In the genomic region with DNA sequence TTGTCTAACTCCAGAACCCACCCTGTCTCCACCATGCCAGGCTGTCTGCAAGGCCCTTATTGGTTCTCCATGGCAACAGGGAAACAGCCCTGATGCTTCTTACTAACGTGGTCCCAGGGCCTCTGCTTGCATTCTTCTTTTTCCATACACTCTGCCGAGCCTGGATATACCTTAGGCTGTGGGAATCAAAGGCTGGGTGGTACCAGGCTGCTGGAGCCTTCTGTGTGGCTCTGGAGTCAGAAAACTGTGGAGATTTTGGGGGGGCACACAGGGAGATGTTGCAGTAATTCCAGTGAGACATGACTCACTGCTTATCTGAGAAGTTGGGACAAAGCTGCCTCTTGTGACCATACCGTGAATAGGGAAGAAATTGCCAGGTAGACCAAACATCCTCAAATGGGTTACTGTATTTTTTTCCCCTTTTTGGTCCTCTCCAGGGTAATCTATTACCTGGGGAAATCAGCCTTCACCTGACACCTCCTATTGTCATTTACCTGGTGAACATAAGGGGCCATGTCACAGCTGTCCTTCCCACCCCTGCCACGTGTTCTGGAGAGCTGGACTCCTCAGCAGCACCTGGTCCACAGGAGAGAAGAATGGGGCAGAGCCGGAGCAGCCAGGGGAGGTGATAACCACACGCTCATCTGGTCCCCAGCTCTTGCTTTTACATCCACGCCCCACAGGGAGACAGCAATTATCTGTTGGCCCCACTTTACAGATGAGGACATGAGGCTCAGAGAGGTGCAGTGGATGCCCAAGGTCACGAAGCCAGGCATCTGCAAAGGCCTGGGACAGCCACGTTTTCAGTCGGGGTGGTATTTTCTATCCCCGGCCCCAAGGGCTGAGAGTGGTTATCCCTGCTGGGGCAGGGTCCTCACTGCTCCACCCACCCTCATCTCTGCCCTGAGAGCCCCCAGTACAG, we compare ENCODE assay signal across 14 cellular contexts. TPM values are rescaled to one million over a fixed set of nuclear protein-coding genes. Genes with fewer than 3 reads are reported as not detected.
DNase-seq lines count a peak whose midpoint lies in the region; ATAC-seq and TF ChIP-seq lines count a peak whose summit lies in the region.
"Had no signal": no experiment of that assay in that cellular context is flagged by ENCODE, and none has a peak within 500 bp of the region (broad histone marks: within the 10 kb centered on the region; RNA-seq: fewer than 3 reads in every experiment).

No MANE protein-coding gene starts in this region.

- H3K4me3 ChIP-seq in Panc1 (ENCODE audit: low read depth in 2 of 2, low read length in 2 of 2) (no peak overlapping the region), trophoblast cell (ENCODE audit: low read depth, low read length) (no peak overlapping the region)
- H3K4me3 ChIP-seq: GM23338 had no signal

- no peak overlapping the region for H2BK120ac ChIP-seq in trophoblast cell (ENCODE audit: insufficient read depth, low read length, poor library complexity)

- H2BK5ac ChIP-seq in trophoblast cell (ENCODE audit: low read depth, low read length, poor library complexity): no peak overlapping the region

- H3K9me3 Mint-ChIP-seq in activated CD8-positive, alpha-beta T cell treated with anti-CD3 and anti-CD28 coated beads for 36 hours: no peaks in the 10 kb centered on the region
- H3K9me3 Mint-ChIP-seq: activated T-cell treated with anti-CD3 and anti-CD28 coated beads, Interleukin-2, amount 50 U/mL, for 4 hours; GM23338 had no signal

- no peak for TF ChIP-seq CTCF in Panc1 (IDR thresholded peaks at IDR 0.05)
- TF ChIP-seq CTCF in activated CD8-positive, alpha-beta T cell treated with anti-CD3 and anti-CD28 coated beads for 36 hours (IDR thresholded peaks at IDR 0.05): no peak

- no peak overlapping the region for H2AFZ ChIP-seq in trophoblast cell (ENCODE audit: insufficient read depth, low read length, poor library complexity)
- H2AFZ ChIP-seq: GM23338 had no signal

- no peak overlapping the region for H3K4me2 ChIP-seq in trophoblast cell (ENCODE audit: low read length)
- H3K4me2 ChIP-seq: GM23338 had no signal

- H3K4me1 Mint-ChIP-seq in activated CD8-positive, alpha-beta T cell treated with anti-CD3 and anti-CD28 coated beads for 36 hours (ENCODE audit: low read depth): peaks cover 46% of the 10 kb centered on the region

- H3K18ac ChIP-seq in trophoblast cell (ENCODE audit: low read length): peak overlapping the region; percentile 2

- no peaks in the 10 kb centered on the region for H3K36me3 Mint-ChIP-seq in activated CD8-positive, alpha-beta T cell treated with anti-CD3 and anti-CD28 coated beads for 36 hours (ENCODE audit: low read depth)

- H3K4me3 Mint-ChIP-seq in activated CD8-positive, alpha-beta T cell treated with anti-CD3 and anti-CD28 coated beads for 36 hours: no peak overlapping the region
- H3K4me3 Mint-ChIP-seq: activated T-cell treated with anti-CD3 and anti-CD28 coated beads, Interleukin-2, amount 50 U/mL, for 4 hours; GM23338 had no signal

- POLR2A ChIA-PET in Panc1 (lab: Charles Lee): no interaction called here
- POLR2A ChIA-PET in activated CD8-positive, alpha-beta T cell treated with anti-CD3 and anti-CD28 coated beads for 36 hours (lab: Charles Lee): no interaction called here

- intact Hi-C loops in Panc1 (cut with micrococcal nuclease; ENCODE audit: unreplicated experiment): no loop called here
- intact Hi-C loops in activated CD8-positive, alpha-beta T cell treated with anti-CD3 and anti-CD28 coated beads for 36 hours (cut with micrococcal nuclease): no loop called here

- no TSS peak for BruUV-seq in Panc1 (replicated peaks; lab: Mats Ljungman, UMichigan)

- no CpG with 5 or more reads among the region's 11 CpGs for WGBS in trophoblast cell (ENCODE audit: extremely low coverage, insufficient coverage, insufficient read length)

- H4K12ac ChIP-seq in trophoblast cell (ENCODE audit: low read depth, low read length): no peak overlapping the region

- CTCF ChIA-PET in Panc1 (lab: Charles Lee): interaction anchor here (1.5 kb wide), 1 partner anchor 72 kb away, joined by 4 read pairs; no protein-coding TSS in a partner anchor
- CTCF ChIA-PET in activated CD8-positive, alpha-beta T cell treated with anti-CD3 and anti-CD28 coated beads for 36 hours (lab: Charles Lee): no interaction called here

- peak overlapping the region; percentile 83 for H3K27ac ChIP-seq in Panc1 (ENCODE audit: low read length)
- H3K27ac ChIP-seq in epithelial cell of prostate: peak overlapping the region; percentile 76
- no peak overlapping the region for H3K27ac ChIP-seq in trophoblast cell (ENCODE audit: low read depth, low read length)
- H3K27ac ChIP-seq: WERI-Rb-1 had no signal

- peaks cover 24% of the 10 kb centered on the region for H3K79me1 ChIP-seq in trophoblast cell (ENCODE audit: low read length)

- H4K91ac ChIP-seq in trophoblast cell (ENCODE audit: low read depth, low read length): no peak overlapping the region

- H3K4ac ChIP-seq in trophoblast cell (ENCODE audit: low read depth, low read length): no peak overlapping the region

- H3K27me3 ChIP-seq in Panc1 (ENCODE audit: control insufficient read depth, insufficient read depth, low read length) (no peaks in the 10 kb centered on the region), trophoblast cell (ENCODE audit: insufficient read depth, low read length) (no peaks in the 10 kb centered on the region)

- no peak overlapping the region for H3K23ac ChIP-seq in trophoblast cell (ENCODE audit: low read length)

- H3K79me2 ChIP-seq in trophoblast cell (ENCODE audit: control insufficient read depth, insufficient read depth, low read length, poor library complexity): peaks cover 27% of the 10 kb centered on the region

- H2BK12ac ChIP-seq in trophoblast cell (ENCODE audit: low read length): no peak overlapping the region

- no peak overlapping the region for H3K9ac ChIP-seq in trophoblast cell (ENCODE audit: low read length)

- H3K27ac Mint-ChIP-seq in activated CD8-positive, alpha-beta T cell treated with anti-CD3 and anti-CD28 coated beads for 36 hours: no peak overlapping the region
- H3K27ac Mint-ChIP-seq: GM23338 had no signal

- ATAC-seq in Panc1: no peak
- no peak for ATAC-seq in HG02642 (IDR thresholded peaks at IDR 0.05; ENCODE audit: poor library complexity, unreplicated experiment)
- ATAC-seq in activated CD8-positive, alpha-beta T cell treated with anti-CD3 and anti-CD28 coated beads for 36 hours: no peak
- ATAC-seq: activated T-cell treated with anti-CD3 and anti-CD28 coated beads, Interleukin-2, amount 50 U/mL, for 4 hours; GM23338 had no signal

- H3K14ac ChIP-seq in trophoblast cell (ENCODE audit: low read length): no peak overlapping the region

- in situ Hi-C loops in Caki2 (cut with HindIII; ENCODE audit: low pct_unique_long_range_greater_than_20kb, low sequenced_read_pairs) (no loop called here), Panc1 (cut with HindIII; ENCODE audit: low pct_unique_long_range_greater_than_20kb, low sequenced_read_pairs) (loop anchor here (25.0 kb wide), 1 partner anchor 343 kb away; no protein-coding TSS in a partner anchor)

- H4K8ac ChIP-seq in trophoblast cell (ENCODE audit: low read depth, low read length): no peak overlapping the region

- H3K36me3 ChIP-seq in Panc1 (ENCODE audit: control insufficient read depth, insufficient read depth, low read length): no peaks in the 10 kb centered on the region; the same call in none of the 2 replicates
- H3K36me3 ChIP-seq in trophoblast cell (ENCODE audit: control insufficient read depth in 1 of 2, insufficient read depth in 2 of 2, low read length in 2 of 2): peaks cover 6 to 9% of the 10 kb centered on the region in 2 experiments
- H3K36me3 ChIP-seq: WERI-Rb-1 had no signal

- DNase-seq in Caki2 (ENCODE audit: low read depth) (peak; percentile 85), Panc1 (ENCODE audit: low read depth, low spot score) (no peak), epithelial cell of prostate (ENCODE audit: low read depth, low spot score) (no peak), trophoblast cell (peak in 1 of 2 donors; percentile 23), AG08396 (ENCODE audit: low spot score) (no peak), mucosa of gallbladder (ENCODE audit: low spot score) (no peak)
- DNase-seq in activated CD8-positive, alpha-beta T cell treated with anti-CD3 and anti-CD28 coated beads for 36 hours: no peak
- DNase-seq: activated T-cell treated with anti-CD3 and anti-CD28 coated beads, Interleukin-2, amount 50 U/mL, for 4 hours; KG1; NCI-H2107; retina; WERI-Rb-1 had no signal

- H2AK5ac ChIP-seq in trophoblast cell (ENCODE audit: low read length): no peak overlapping the region

- no peaks in the 10 kb centered on the region for H3K9me3 ChIP-seq in Panc1 (ENCODE audit: control insufficient read depth, insufficient read depth, low read depth, low read length)
- no peaks in the 10 kb centered on the region for H3K9me3 ChIP-seq in trophoblast cell (ENCODE audit: insufficient read depth, low read depth, low read length)

- H3K27me3 Mint-ChIP-seq in activated CD8-positive, alpha-beta T cell treated with anti-CD3 and anti-CD28 coated beads for 36 hours: peaks cover 28% of the 10 kb centered on the region

- peaks cover 77% of the 10 kb centered on the region for H3K4me1 ChIP-seq in Panc1 (ENCODE audit: control insufficient read depth, insufficient read depth, low read length)
- H3K4me1 ChIP-seq in trophoblast cell (ENCODE audit: control insufficient read depth in 1 of 2, insufficient read depth in 2 of 2, low read length in 2 of 2): peaks cover 29 to 35% of the 10 kb centered on the region in 2 experiments

RNA-seq across cellular contexts. Expression of gene CHST3, which starts 4.6 kb away (rescaled TPM):
- 45.2 and 49.3 TPM in 2 replicates for total RNA-seq in Caki2 (2014; rRNA removed; shearing (Covaris generic); ENCODE audit: low replicate concordance)
- total RNA-seq in Panc1 (2021; ENCODE audit: unreplicated experiment) (44.6 TPM), mucosa of gallbladder (10.3 TPM)
- 27.9 TPM for polyA plus RNA-seq in Panc1 (2012; ENCODE audit: insufficient read length)
- 12.1 and 12.5 TPM in 2 replicates for polyA plus RNA-seq in trophoblast cell (2013)
- under 1 TPM; 0.20 to 0.36 TPM for total RNA-seq in activated CD8-positive, alpha-beta T cell treated with anti-CD3 and anti-CD28 coated beads for 36 hours
